ENCODE assay signal across 17 cellular contexts in genomic region chr7:127769696-127770400, GRCh38.
DNase-seq lines count a peak whose midpoint lies in the region; ATAC-seq and TF ChIP-seq lines count a peak whose summit lies in the region.
"Had no signal": no experiment of that assay in that cellular context is flagged by ENCODE, and none has a peak within 500 bp of the region (broad histone marks: within the 10 kb centered on the region; RNA-seq: fewer than 3 reads in every experiment).

No MANE protein-coding gene starts in this region.

- H3K27me3 Mint-ChIP-seq in chondrocyte (ENCODE audit: low read depth): no peaks in the 10 kb centered on the region
- H3K27me3 Mint-ChIP-seq: activated T-cell treated with anti-CD3 and anti-CD28 coated beads, Interleukin-2, amount 50 U/mL, for 24 hours; stimulated activated naive CD8-positive, alpha-beta T cell treated with anti-CD3 and anti-CD28 coated beads, Interleukin-15, Interleukin-2, amounts not matched to agents 100 ng/mL and 50 ng/mL, for 24 hours had no signal

- peak overlapping the region; percentile 13 for H3K27ac Mint-ChIP-seq in chondrocyte (ENCODE audit: unreplicated experiment)
- H3K27ac Mint-ChIP-seq: activated T-cell treated with anti-CD3 and anti-CD28 coated beads, Interleukin-2, amount 50 U/mL, for 24 hours; stimulated activated naive CD8-positive, alpha-beta T cell treated with anti-CD3 and anti-CD28 coated beads, Interleukin-15, Interleukin-2, amounts not matched to agents 100 ng/mL and 50 ng/mL, for 24 hours had no signal

- DNase-seq in AG10803 (ENCODE audit: low read depth) (peak; percentile 17), M059J (ENCODE audit: low read depth) (peak; percentile 36), chondrocyte (ENCODE audit: low spot score) (no peak), medulla oblongata (ENCODE audit: extremely low spot score) (peak; percentile 35), left lobe of liver (ENCODE audit: low spot score) (no peak)
- no peak for DNase-seq in stimulated activated CD4-positive, alpha-beta T cell treated with anti-CD3 and anti-CD28 coated beads, Interleukin-15, amount 100 ng/mL, for 24 hours
- DNase-seq: activated CD4-positive, alpha-beta T cell treated with anti-CD3 and anti-CD28 coated beads, Interleukin-2, amount 50 U/mL, for 4 hours; activated T-cell treated with anti-CD3 and anti-CD28 coated beads, Interleukin-2, amount 50 U/mL, for 24 hours; COR-L47; mucosa of descending colon; NCI-H146; spleen had no signal

- peaks cover 45% of the 10 kb centered on the region for H3K4me1 Mint-ChIP-seq in chondrocyte (ENCODE audit: low read depth)

- H3K4me3 Mint-ChIP-seq in chondrocyte (ENCODE audit: unreplicated experiment): no peak overlapping the region
- H3K4me3 Mint-ChIP-seq: activated T-cell treated with anti-CD3 and anti-CD28 coated beads, Interleukin-2, amount 50 U/mL, for 24 hours; stimulated activated naive CD8-positive, alpha-beta T cell treated with anti-CD3 and anti-CD28 coated beads, Interleukin-15, Interleukin-2, amounts not matched to agents 100 ng/mL and 50 ng/mL, for 24 hours had no signal

- ATAC-seq in GM18517 (IDR thresholded peaks at IDR 0.05; ENCODE audit: unreplicated experiment) (no peak), left lobe of liver (no peak), GM19035 (IDR thresholded peaks at IDR 0.05; ENCODE audit: unreplicated experiment) (no peak)
- ATAC-seq: mucosa of descending colon had no signal

- H3K36me3 Mint-ChIP-seq in chondrocyte (ENCODE audit: low read depth): peaks cover 3% of the 10 kb centered on the region

- TF ChIP-seq CTCF in AG10803 (conservative IDR thresholded peaks at IDR 0.05; ENCODE audit: low read length) (no peak), chondrocyte (IDR thresholded peaks at IDR 0.05) (peak; percentile 22)

- H3K4me3 ChIP-seq in AG10803 (ENCODE audit: low read length): no peak overlapping the region
- H3K4me3 ChIP-seq: hepatocyte, mucosa of descending colon, spleen, vagina had no signal

- no peaks in the 10 kb centered on the region for H3K9me3 Mint-ChIP-seq in chondrocyte (ENCODE audit: low read depth)
- H3K9me3 Mint-ChIP-seq: stimulated activated naive CD8-positive, alpha-beta T cell treated with anti-CD3 and anti-CD28 coated beads, Interleukin-15, Interleukin-2, amounts not matched to agents 100 ng/mL and 50 ng/mL, for 24 hours had no signal

Comparison
In these comparisons a context has a peak if more than half of its experiments do, and no peak if none do; other contexts are left out.
1. DNase-seq: peak in AG10803 (single experiment), M059J (single experiment) and medulla oblongata (single experiment); none in chondrocyte (single experiment), stimulated activated CD4-positive, alpha-beta T cell treated with anti-CD3 and anti-CD28 coated beads, Interleukin-15, amount 100 ng/mL, for 24 hours (single experiment) and left lobe of liver (single experiment).